1 cellular context compared by ENCODE assay signal in the genomic region with DNA sequence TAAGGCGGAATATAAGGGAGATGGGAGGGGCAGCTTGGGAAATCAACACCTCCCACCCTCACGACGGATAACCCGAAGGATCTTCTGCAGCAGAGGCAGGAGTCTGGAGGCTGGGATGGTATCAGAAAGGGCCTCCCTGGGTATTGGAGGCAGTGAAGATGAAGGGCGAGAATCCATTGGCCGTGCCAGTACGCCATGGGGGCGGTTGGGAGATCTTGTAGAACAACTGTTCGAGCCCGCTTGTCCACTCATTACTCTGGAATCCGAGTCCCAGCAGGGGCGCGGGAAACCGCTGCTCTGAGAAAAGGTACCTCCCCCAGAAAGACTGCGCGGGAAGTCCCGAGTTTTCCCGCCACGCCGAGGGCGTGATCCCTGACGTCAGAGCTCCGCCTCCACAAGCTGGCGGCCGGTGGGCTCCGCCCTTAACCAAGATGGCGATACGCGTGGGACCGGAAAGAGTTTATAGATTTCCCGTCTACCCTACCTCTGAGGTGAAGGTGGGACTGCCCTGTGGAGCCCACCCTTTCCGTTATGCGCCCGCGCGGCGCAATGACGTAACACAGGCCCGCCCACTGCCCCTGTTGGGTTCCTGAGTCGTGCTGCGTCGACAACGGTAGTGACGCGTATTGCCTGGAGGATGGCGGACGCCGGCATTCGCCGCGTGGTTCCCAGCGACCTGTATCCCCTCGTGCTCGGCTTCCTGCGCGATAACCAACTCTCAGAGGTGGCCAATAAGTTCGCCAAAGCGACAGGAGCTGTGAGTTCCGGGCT.
TF ChIP-seq lines count a peak whose summit lies in the region.

A gene (plus strand): TSS at position 616 of the 771 bp plus-strand sequence. CDS start 22 bp downstream, at position 638.

TF ChIP-seq in HepG2, 621 proteins besides CTCF, POLR2A, EP300 and RAD21 (continued from another document and continues in another):
- TF ChIP-seq, protein P1, sequence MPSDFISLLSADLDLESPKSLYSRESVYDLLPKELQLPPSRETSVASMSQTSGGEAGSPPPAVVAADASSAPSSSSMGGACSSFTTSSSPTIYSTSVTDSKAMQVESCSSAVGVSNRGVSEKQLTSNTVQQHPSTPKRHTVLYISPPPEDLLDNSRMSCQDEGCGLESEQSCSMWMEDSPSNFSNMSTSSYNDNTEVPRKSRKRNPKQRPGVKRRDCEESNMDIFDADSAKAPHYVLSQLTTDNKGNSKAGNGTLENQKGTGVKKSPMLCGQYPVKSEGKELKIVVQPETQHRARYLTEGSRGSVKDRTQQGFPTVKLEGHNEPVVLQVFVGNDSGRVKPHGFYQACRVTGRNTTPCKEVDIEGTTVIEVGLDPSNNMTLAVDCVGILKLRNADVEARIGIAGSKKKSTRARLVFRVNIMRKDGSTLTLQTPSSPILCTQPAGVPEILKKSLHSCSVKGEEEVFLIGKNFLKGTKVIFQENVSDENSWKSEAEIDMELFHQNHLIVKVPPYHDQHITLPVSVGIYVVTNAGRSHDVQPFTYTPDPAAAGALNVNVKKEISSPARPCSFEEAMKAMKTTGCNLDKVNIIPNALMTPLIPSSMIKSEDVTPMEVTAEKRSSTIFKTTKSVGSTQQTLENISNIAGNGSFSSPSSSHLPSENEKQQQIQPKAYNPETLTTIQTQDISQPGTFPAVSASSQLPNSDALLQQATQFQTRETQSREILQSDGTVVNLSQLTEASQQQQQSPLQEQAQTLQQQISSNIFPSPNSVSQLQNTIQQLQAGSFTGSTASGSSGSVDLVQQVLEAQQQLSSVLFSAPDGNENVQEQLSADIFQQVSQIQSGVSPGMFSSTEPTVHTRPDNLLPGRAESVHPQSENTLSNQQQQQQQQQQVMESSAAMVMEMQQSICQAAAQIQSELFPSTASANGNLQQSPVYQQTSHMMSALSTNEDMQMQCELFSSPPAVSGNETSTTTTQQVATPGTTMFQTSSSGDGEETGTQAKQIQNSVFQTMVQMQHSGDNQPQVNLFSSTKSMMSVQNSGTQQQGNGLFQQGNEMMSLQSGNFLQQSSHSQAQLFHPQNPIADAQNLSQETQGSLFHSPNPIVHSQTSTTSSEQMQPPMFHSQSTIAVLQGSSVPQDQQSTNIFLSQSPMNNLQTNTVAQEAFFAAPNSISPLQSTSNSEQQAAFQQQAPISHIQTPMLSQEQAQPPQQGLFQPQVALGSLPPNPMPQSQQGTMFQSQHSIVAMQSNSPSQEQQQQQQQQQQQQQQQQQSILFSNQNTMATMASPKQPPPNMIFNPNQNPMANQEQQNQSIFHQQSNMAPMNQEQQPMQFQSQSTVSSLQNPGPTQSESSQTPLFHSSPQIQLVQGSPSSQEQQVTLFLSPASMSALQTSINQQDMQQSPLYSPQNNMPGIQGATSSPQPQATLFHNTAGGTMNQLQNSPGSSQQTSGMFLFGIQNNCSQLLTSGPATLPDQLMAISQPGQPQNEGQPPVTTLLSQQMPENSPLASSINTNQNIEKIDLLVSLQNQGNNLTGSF (CRISPR knock-in tag; IDR thresholded peaks at IDR 0.05): no peak
- TF ChIP-seq IRF2 (CRISPR knock-in tag; IDR thresholded peaks at IDR 0.05): peak; percentile 88; the same call in 1 of the 2 replicates
- TF ChIP-seq, protein P2, sequence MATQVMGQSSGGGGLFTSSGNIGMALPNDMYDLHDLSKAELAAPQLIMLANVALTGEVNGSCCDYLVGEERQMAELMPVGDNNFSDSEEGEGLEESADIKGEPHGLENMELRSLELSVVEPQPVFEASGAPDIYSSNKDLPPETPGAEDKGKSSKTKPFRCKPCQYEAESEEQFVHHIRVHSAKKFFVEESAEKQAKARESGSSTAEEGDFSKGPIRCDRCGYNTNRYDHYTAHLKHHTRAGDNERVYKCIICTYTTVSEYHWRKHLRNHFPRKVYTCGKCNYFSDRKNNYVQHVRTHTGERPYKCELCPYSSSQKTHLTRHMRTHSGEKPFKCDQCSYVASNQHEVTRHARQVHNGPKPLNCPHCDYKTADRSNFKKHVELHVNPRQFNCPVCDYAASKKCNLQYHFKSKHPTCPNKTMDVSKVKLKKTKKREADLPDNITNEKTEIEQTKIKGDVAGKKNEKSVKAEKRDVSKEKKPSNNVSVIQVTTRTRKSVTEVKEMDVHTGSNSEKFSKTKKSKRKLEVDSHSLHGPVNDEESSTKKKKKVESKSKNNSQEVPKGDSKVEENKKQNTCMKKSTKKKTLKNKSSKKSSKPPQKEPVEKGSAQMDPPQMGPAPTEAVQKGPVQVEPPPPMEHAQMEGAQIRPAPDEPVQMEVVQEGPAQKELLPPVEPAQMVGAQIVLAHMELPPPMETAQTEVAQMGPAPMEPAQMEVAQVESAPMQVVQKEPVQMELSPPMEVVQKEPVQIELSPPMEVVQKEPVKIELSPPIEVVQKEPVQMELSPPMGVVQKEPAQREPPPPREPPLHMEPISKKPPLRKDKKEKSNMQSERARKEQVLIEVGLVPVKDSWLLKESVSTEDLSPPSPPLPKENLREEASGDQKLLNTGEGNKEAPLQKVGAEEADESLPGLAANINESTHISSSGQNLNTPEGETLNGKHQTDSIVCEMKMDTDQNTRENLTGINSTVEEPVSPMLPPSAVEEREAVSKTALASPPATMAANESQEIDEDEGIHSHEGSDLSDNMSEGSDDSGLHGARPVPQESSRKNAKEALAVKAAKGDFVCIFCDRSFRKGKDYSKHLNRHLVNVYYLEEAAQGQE (IDR thresholded peaks at IDR 0.05; ENCODE audit: borderline replicate concordance in 1 of 2, low read depth in 1 of 2, low read length in 2 of 2): no peak
- 0 out of 2 replicates have a peak, but pooled peaks have one; percentile 53 for TF ChIP-seq ZKSCAN8 (CRISPR knock-in tag; IDR thresholded peaks at IDR 0.05; ENCODE audit: borderline replicate concordance)
- TF ChIP-seq, protein P3, sequence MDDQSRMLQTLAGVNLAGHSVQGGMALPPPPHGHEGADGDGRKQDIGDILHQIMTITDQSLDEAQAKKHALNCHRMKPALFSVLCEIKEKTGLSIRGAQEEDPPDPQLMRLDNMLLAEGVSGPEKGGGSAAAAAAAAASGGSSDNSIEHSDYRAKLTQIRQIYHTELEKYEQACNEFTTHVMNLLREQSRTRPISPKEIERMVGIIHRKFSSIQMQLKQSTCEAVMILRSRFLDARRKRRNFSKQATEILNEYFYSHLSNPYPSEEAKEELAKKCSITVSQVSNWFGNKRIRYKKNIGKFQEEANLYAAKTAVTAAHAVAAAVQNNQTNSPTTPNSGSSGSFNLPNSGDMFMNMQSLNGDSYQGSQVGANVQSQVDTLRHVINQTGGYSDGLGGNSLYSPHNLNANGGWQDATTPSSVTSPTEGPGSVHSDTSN (CRISPR knock-in tag; IDR thresholded peaks at IDR 0.05; ENCODE audit: borderline replicate concordance): no peak
- peak; percentile 35; the same call in 1 of the 2 replicates for TF ChIP-seq ZFYVE20 (CRISPR knock-in tag; IDR thresholded peaks at IDR 0.05; ENCODE audit: borderline replicate concordance, low read depth)
- TF ChIP-seq ZNF326 (CRISPR knock-in tag; IDR thresholded peaks at IDR 0.05; ENCODE audit: borderline replicate concordance): no peak; the same call in 1 of the 2 replicates
- TF ChIP-seq, protein P4, sequence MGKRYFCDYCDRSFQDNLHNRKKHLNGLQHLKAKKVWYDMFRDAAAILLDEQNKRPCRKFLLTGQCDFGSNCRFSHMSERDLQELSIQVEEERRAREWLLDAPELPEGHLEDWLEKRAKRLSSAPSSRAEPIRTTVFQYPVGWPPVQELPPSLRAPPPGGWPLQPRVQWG (CRISPR knock-in tag; IDR thresholded peaks at IDR 0.05; ENCODE audit: borderline replicate concordance, low read depth): no peak
- TF ChIP-seq GTF2F1 (IDR thresholded peaks at IDR 0.05; ENCODE audit: low read length): no peak
- peak; percentile 99 for TF ChIP-seq MYC (CRISPR knock-in tag; IDR thresholded peaks at IDR 0.05; ENCODE audit: borderline replicate concordance)
- TF ChIP-seq, protein P5, sequence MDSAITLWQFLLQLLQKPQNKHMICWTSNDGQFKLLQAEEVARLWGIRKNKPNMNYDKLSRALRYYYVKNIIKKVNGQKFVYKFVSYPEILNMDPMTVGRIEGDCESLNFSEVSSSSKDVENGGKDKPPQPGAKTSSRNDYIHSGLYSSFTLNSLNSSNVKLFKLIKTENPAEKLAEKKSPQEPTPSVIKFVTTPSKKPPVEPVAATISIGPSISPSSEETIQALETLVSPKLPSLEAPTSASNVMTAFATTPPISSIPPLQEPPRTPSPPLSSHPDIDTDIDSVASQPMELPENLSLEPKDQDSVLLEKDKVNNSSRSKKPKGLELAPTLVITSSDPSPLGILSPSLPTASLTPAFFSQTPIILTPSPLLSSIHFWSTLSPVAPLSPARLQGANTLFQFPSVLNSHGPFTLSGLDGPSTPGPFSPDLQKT (CRISPR knock-in tag; IDR thresholded peaks at IDR 0.05; ENCODE audit: borderline replicate concordance): no peak
- TF ChIP-seq, protein P6, sequence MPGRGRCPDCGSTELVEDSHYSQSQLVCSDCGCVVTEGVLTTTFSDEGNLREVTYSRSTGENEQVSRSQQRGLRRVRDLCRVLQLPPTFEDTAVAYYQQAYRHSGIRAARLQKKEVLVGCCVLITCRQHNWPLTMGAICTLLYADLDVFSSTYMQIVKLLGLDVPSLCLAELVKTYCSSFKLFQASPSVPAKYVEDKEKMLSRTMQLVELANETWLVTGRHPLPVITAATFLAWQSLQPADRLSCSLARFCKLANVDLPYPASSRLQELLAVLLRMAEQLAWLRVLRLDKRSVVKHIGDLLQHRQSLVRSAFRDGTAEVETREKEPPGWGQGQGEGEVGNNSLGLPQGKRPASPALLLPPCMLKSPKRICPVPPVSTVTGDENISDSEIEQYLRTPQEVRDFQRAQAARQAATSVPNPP (CRISPR knock-in tag; IDR thresholded peaks at IDR 0.05): 0 out of 2 replicates have a peak, but pooled peaks have one; percentile 88
- TF ChIP-seq THAP11 (CRISPR knock-in tag; IDR thresholded peaks at IDR 0.05): peak; percentile 97
- TF ChIP-seq, protein P7, sequence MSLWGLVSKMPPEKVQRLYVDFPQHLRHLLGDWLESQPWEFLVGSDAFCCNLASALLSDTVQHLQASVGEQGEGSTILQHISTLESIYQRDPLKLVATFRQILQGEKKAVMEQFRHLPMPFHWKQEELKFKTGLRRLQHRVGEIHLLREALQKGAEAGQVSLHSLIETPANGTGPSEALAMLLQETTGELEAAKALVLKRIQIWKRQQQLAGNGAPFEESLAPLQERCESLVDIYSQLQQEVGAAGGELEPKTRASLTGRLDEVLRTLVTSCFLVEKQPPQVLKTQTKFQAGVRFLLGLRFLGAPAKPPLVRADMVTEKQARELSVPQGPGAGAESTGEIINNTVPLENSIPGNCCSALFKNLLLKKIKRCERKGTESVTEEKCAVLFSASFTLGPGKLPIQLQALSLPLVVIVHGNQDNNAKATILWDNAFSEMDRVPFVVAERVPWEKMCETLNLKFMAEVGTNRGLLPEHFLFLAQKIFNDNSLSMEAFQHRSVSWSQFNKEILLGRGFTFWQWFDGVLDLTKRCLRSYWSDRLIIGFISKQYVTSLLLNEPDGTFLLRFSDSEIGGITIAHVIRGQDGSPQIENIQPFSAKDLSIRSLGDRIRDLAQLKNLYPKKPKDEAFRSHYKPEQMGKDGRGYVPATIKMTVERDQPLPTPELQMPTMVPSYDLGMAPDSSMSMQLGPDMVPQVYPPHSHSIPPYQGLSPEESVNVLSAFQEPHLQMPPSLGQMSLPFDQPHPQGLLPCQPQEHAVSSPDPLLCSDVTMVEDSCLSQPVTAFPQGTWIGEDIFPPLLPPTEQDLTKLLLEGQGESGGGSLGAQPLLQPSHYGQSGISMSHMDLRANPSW (CRISPR knock-in tag; IDR thresholded peaks at IDR 0.05; ENCODE audit: borderline replicate concordance): peak; percentile 78
- TF ChIP-seq, protein P8, sequence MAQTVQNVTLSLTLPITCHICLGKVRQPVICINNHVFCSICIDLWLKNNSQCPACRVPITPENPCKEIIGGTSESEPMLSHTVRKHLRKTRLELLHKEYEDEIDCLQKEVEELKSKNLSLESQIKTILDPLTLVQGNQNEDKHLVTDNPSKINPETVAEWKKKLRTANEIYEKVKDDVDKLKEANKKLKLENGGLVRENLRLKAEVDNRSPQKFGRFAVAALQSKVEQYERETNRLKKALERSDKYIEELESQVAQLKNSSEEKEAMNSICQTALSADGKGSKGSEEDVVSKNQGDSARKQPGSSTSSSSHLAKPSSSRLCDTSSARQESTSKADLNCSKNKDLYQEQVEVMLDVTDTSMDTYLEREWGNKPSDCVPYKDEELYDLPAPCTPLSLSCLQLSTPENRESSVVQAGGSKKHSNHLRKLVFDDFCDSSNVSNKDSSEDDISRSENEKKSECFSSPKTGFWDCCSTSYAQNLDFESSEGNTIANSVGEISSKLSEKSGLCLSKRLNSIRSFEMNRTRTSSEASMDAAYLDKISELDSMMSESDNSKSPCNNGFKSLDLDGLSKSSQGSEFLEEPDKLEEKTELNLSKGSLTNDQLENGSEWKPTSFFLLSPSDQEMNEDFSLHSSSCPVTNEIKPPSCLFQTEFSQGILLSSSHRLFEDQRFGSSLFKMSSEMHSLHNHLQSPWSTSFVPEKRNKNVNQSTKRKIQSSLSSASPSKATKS (CRISPR knock-in tag; IDR thresholded peaks at IDR 0.05): no peak
- TF ChIP-seq, protein P9, sequence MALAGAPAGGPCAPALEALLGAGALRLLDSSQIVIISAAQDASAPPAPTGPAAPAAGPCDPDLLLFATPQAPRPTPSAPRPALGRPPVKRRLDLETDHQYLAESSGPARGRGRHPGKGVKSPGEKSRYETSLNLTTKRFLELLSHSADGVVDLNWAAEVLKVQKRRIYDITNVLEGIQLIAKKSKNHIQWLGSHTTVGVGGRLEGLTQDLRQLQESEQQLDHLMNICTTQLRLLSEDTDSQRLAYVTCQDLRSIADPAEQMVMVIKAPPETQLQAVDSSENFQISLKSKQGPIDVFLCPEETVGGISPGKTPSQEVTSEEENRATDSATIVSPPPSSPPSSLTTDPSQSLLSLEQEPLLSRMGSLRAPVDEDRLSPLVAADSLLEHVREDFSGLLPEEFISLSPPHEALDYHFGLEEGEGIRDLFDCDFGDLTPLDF (CRISPR knock-in tag; IDR thresholded peaks at IDR 0.05): peak; percentile 100
- TF ChIP-seq, protein P10, sequence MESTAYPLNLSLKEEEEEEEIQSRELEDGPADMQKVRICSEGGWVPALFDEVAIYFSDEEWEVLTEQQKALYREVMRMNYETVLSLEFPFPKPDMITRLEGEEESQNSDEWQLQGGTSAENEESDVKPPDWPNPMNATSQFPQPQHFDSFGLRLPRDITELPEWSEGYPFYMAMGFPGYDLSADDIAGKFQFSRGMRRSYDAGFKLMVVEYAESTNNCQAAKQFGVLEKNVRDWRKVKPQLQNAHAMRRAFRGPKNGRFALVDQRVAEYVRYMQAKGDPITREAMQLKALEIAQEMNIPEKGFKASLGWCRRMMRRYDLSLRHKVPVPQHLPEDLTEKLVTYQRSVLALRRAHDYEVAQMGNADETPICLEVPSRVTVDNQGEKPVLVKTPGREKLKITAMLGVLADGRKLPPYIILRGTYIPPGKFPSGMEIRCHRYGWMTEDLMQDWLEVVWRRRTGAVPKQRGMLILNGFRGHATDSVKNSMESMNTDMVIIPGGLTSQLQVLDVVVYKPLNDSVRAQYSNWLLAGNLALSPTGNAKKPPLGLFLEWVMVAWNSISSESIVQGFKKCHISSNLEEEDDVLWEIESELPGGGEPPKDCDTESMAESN (CRISPR knock-in tag; conservative IDR thresholded peaks at IDR 0.05): peak; percentile 84
- peak; percentile 87 for TF ChIP-seq SALL1 (CRISPR knock-in tag; IDR thresholded peaks at IDR 0.05)
- 0 out of 2 replicates have a peak, but pooled peaks have one; percentile 35 for TF ChIP-seq ZNF557 (CRISPR knock-in tag; IDR thresholded peaks at IDR 0.05)
- TF ChIP-seq, protein P11, sequence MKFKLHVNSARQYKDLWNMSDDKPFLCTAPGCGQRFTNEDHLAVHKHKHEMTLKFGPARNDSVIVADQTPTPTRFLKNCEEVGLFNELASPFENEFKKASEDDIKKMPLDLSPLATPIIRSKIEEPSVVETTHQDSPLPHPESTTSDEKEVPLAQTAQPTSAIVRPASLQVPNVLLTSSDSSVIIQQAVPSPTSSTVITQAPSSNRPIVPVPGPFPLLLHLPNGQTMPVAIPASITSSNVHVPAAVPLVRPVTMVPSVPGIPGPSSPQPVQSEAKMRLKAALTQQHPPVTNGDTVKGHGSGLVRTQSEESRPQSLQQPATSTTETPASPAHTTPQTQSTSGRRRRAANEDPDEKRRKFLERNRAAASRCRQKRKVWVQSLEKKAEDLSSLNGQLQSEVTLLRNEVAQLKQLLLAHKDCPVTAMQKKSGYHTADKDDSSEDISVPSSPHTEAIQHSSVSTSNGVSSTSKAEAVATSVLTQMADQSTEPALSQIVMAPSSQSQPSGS (CRISPR knock-in tag; IDR thresholded peaks at IDR 0.05): peak; percentile 92
- no peak for TF ChIP-seq FOXC1 (CRISPR knock-in tag; IDR thresholded peaks at IDR 0.05; ENCODE audit: borderline replicate concordance)
- TF ChIP-seq ZNF724P (CRISPR knock-in tag; IDR thresholded peaks at IDR 0.05; ENCODE audit: borderline replicate concordance): peak; percentile 91
